ENCODE assay signal across 8 cellular contexts in the genomic region with DNA sequence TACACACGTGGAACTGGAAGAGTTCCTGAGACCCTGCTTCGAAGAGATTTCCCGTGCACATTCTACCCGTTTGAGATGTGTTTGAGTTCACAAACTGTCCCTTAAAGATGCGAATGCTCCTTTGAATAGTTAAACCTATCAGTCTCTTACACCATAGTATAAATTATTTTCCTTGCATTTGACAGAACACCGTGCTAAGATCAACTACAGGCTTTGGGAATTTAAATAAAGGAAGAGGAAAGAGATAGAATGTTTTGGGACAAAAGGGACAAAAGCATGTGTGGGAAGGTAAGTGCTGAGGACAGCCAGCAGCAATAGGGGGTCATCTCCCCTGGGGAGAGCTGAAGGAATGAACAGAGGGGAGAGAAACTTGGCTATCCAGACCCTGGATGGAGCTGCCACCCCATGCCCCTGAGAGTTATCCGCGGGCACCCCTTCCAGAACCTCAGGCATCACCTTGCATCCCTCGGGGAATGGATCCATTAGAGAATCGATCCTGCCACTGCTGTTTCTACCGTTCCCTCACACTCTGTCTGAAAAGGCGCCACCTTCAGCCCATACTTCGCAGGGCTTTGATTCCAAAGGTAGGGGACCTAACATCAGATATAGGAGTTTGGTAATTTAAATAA. TPM values are rescaled to one million over a fixed set of nuclear protein-coding genes. Genes with fewer than 3 reads are reported as not detected.
A peak's percentile ranks its signal among the peaks of the same experiment; 100 is the strongest.
DNase-seq lines count a peak whose midpoint lies in the region; ATAC-seq and TF ChIP-seq lines count a peak whose summit lies in the region.

No MANE protein-coding gene starts in this region.

- H3K36me3 Mint-ChIP-seq in nephron (ENCODE audit: low read depth) = peaks cover 9% of the 10 kb centered on the region

- no peaks in the 10 kb centered on the region for H3K9me3 ChIP-seq in Peyer's patch

- no peaks in the 10 kb centered on the region for H3K27me3 ChIP-seq in Peyer's patch

- no peaks in the 10 kb centered on the region for H3K9me3 Mint-ChIP-seq in nephron

- H3K4me3 ChIP-seq in AG04449 (ENCODE audit: low read depth, low read length) = peak overlapping the region; percentile 62
- peak overlapping the region; percentile 68 for H3K4me3 ChIP-seq in GM12875 (ENCODE audit: low read depth, low read length)
- H3K4me3 ChIP-seq in Peyer's patch = peak overlapping the region; percentile 53 to 88 (median 80)
- H3K4me3 ChIP-seq in coronary artery = peak overlapping the region; percentile 80

- peaks cover 12% of the 10 kb centered on the region for H3K4me1 Mint-ChIP-seq in nephron

- H3K36me3 ChIP-seq in Peyer's patch = no peaks in the 10 kb centered on the region

- POLR2A ChIA-PET in AG04449 (lab: Yijun Ruan, JAX) = no interaction called here

- peaks cover 27% of the 10 kb centered on the region for H3K27me3 Mint-ChIP-seq in nephron (ENCODE audit: low read depth)

- TF ChIP-seq POLR2A in Peyer's patch (IDR thresholded peaks at IDR 0.05) = no peak

- H3K4me3 Mint-ChIP-seq in nephron = peak overlapping the region; percentile 80 to 92 (median 91)

- peak overlapping the region; percentile 51 to 88 (median 68) for H3K27ac ChIP-seq in Peyer's patch
- H3K27ac ChIP-seq in coronary artery = peak overlapping the region; percentile 59 to 89

- TF ChIP-seq CTCF in AG04449 (IDR thresholded peaks at IDR 0.05; ENCODE audit: insufficient read depth, low read length, missing control alignments) (peak; percentile 14), GM12875 (IDR thresholded peaks at IDR 0.05; ENCODE audit: borderline replicate concordance, insufficient read depth, low read depth, low read length) (peak; percentile 51; the same call in 1 of the 2 replicates), Peyer's patch (IDR thresholded peaks at IDR 0.05) (peak in 3 of 6 experiments; percentile 18 to 48 (median 26)), coronary artery (IDR thresholded peaks at IDR 0.05) (no peak), nephron (IDR thresholded peaks at IDR 0.05; ENCODE audit: unreplicated experiment in 3 of 3) (no peak)

- peak overlapping the region in 1 of 3 experiments; percentile 14 for H3K27ac Mint-ChIP-seq in nephron

- CTCF ChIA-PET in AG04449 (lab: Yijun Ruan, JAX) = no interaction called here

- peaks cover 0 to 33% (median 5%) of the 10 kb centered on the region in 4 donors for H3K4me1 ChIP-seq in Peyer's patch

- DNase-seq in AG04449 (ENCODE audit: low read depth, low spot score) (no peak), Peyer's patch (peak in 1 of 3 donors; percentile 67), coronary artery (ENCODE audit: low spot score) (no peak), epidermal melanocyte (ENCODE audit: insufficient read length, low spot score) (no peak)
- DNase-seq in activated CD4-positive, CD25-positive, alpha-beta regulatory T cell (lab: John Stamatoyannopoulos, UW) = no peak

- ATAC-seq in HG02678 (IDR thresholded peaks at IDR 0.05; ENCODE audit: unreplicated experiment) = no peak

RNA-seq across cellular contexts. Expression of a gene that starts 0.9 kb away (rescaled TPM):
- total RNA-seq in Peyer's patch = 100 to 1,000 TPM in 1 of 4 donors, 10 to 100 TPM in 3; 23.6 to 195 (median 56.4) TPM

RNA-seq across cellular contexts. Expression of a gene that starts 50.8 kb away (rescaled TPM):
- total RNA-seq in Peyer's patch = 10 to 100 TPM in 1 of 4 donors, 1 to 10 TPM in 3; 2.7 to 12.4 (median 7.8) TPM

Comparison
In these comparisons a context has a peak if more than half of its experiments do, and no peak if none do; other contexts are left out.
1. CTCF ChIP-seq: peak in AG04449 (single experiment) and GM12875 (single experiment); none in coronary artery (single experiment) and nephron (0 of 3).
2. Peak in every context shown above with its lines, with median percentiles within 50 percentile points of each other: H3K4me3 ChIP-seq.